In the genomic region with DNA sequence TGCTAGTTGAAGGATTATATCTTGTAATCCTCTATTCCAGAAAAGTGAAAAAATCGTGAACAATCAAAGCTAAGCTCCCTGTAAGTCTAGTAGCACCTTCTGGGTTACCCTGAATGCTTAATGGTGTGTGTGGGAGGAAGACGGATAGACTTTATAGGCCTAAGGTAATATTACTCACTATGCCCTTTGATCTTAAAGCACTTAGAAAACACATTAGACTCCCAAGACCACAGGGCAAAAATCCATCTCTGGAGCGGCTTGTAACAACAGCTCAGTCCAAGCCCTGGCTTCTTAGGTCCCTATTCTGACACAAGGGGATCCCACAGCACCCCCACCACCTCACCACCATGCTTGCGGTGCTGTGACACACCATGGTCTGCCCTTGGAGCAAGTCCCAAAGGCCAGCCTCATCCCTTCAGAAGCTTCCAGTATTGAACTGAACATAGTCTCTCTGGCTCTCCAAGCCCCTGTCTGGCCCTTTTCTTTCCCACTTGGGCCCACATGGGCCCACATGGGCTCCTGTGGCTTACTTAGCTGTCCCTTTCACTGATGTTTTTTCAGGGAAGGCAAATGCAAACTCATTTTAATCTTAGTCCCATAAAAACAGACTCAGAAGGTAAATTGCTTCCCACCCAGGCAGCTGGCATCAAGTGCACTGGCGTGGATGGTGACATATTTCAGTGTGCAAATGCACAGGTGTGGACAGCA, we compare ENCODE assay signal across 1 cellular context.
TF ChIP-seq lines count a peak whose summit lies in the region.

No MANE protein-coding gene starts in this region.

TF ChIP-seq in HCT116, 20 proteins besides CTCF, POLR2A, EP300 and RAD21:
- TF ChIP-seq POLR2AphosphoS5 (IDR thresholded peaks at IDR 0.05; ENCODE audit: low read depth, low read length) (no peak; the same call in 1 of the 2 replicates), TCF7L2 (IDR thresholded peaks at IDR 0.05; ENCODE audit: borderline replicate concordance, extremely low read depth, insufficient read depth, insufficient read length) (peak; percentile 83)
